Comparison of ENCODE assay signal across 8 cellular contexts in the genomic region with DNA sequence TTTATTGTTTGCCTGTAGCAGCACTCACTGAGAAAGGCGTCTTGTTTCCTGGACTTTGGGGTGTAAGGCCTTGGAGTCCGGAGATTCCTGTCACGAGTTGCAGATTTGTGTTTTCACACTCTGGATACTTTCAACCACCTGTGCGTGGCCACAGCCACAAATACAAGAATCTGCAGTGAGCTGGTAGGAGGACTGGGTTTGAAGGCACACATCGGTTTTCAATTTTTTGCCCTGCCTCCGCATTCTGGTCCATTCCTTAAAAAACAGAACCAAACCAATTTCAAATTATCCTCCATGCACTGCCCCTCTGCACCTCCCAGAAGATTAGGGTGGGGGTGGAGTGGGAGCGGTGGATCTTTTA. TPM values are rescaled to one million over a fixed set of nuclear protein-coding genes. Genes with fewer than 3 reads are reported as not detected.
DNase-seq lines count a peak whose midpoint lies in the region; ATAC-seq and TF ChIP-seq lines count a peak whose summit lies in the region.

No MANE protein-coding gene starts in this region.

- no peaks in the 10 kb centered on the region for H3K36me3 ChIP-seq in HUES64 (ENCODE audit: insufficient read depth, low read length)

- H3K36me3 Mint-ChIP-seq in activated T-helper 1 cell treated with anti-CD3 and anti-CD28 coated beads, Interleukin-12 subunit alpha, Interleukin-12 subunit beta, Interleukin-2, Interleukin-4 antibody, amounts not matched to agents 30 ng/mL and 10 ng/mL and 1 ng/mL, durations not matched to agents 14 hours and 24 hours and 36 hours (ENCODE audit: low read depth), result peaks cover 2% of the 10 kb centered on the region

- H3K27ac ChIP-seq in HUES64 (ENCODE audit: low read depth, low read length), result peak overlapping the region; percentile 83

- H3K27me3 Mint-ChIP-seq in activated T-helper 1 cell treated with anti-CD3 and anti-CD28 coated beads, Interleukin-12 subunit alpha, Interleukin-12 subunit beta, Interleukin-2, Interleukin-4 antibody, amounts not matched to agents 30 ng/mL and 10 ng/mL and 1 ng/mL, durations not matched to agents 14 hours and 24 hours and 36 hours (ENCODE audit: insufficient read depth), result peaks cover 2% of the 10 kb centered on the region

- 0 out of 2 replicates have a peak, but pooled peaks cover 3% of the 10 kb centered on the region for H3K9me3 ChIP-seq in HUES64 (ENCODE audit: insufficient read depth, low read depth, low read length)

- peaks cover 7% of the 10 kb centered on the region for H3K4me1 ChIP-seq in HUES64 (ENCODE audit: insufficient read depth, low read length)

- no peak for TF ChIP-seq CTCF in GM12865 (IDR thresholded peaks at IDR 0.05; ENCODE audit: insufficient read depth, low read depth, low read length, missing control alignments)

- H3K4me3 ChIP-seq in GM12865 (ENCODE audit: low read depth, low read length) (peak overlapping the region; percentile 98), HUES64 (ENCODE audit: low read length) (peak overlapping the region; percentile 79)

- no peaks in the 10 kb centered on the region for H3K9me3 Mint-ChIP-seq in activated T-helper 1 cell treated with anti-CD3 and anti-CD28 coated beads, Interleukin-12 subunit alpha, Interleukin-12 subunit beta, Interleukin-2, Interleukin-4 antibody, amounts not matched to agents 30 ng/mL and 10 ng/mL and 1 ng/mL, durations not matched to agents 14 hours and 24 hours and 36 hours

- ATAC-seq in left ventricle myocardium superior, result peak; percentile 25
- peak; percentile 32 for ATAC-seq in sciatic nerve

- WGBS in HUES64, result 6% methylated on average over 7 of the region's 7 CpGs

- DNase-seq in GM12865 (ENCODE audit: low read depth), result peak; percentile 36
- peak; percentile 1 for DNase-seq in activated T-helper 1 cell treated with anti-CD3 and anti-CD28 coated beads, Interleukin-12 subunit alpha, Interleukin-12 subunit beta, Interleukin-2, Interleukin-4 antibody, amounts not matched to agents 30 ng/mL and 10 ng/mL and 1 ng/mL, durations not matched to agents 14 hours and 24 hours and 36 hours (ENCODE audit: low spot score)
- no peak for DNase-seq in left ventricle myocardium superior
- DNase-seq in sciatic nerve (ENCODE audit: low spot score), result no peak
- no peak for DNase-seq in DMS153 (lab: John Stamatoyannopoulos, UW)
- DNase-seq in NCI-H2171 (lab: John Stamatoyannopoulos, UW), result no peak
- DNase-seq in DMS79 (lab: John Stamatoyannopoulos, UW), result no peak

- H3K4me3 Mint-ChIP-seq in activated T-helper 1 cell treated with anti-CD3 and anti-CD28 coated beads, Interleukin-12 subunit alpha, Interleukin-12 subunit beta, Interleukin-2, Interleukin-4 antibody, amounts not matched to agents 30 ng/mL and 10 ng/mL and 1 ng/mL, durations not matched to agents 14 hours and 24 hours and 36 hours, result peak overlapping the region; percentile 97

- intact Hi-C loops in activated T-helper 1 cell treated with anti-CD3 and anti-CD28 coated beads, Interleukin-12 subunit alpha, Interleukin-12 subunit beta, Interleukin-2, Interleukin-4 antibody, amounts not matched to agents 30 ng/mL and 10 ng/mL and 1 ng/mL, durations not matched to agents 14 hours and 24 hours and 36 hours (cut with micrococcal nuclease), result loop anchor here (5.0 kb wide), 1 partner anchor 1394 kb away; the partner anchor contains the start of gene BPGM
- intact Hi-C loops in left ventricle myocardium superior (cut with micrococcal nuclease), result no loop called here
- intact Hi-C loops in sciatic nerve (cut with DNase I), result no loop called here

- H3K4me1 Mint-ChIP-seq in activated T-helper 1 cell treated with anti-CD3 and anti-CD28 coated beads, Interleukin-12 subunit alpha, Interleukin-12 subunit beta, Interleukin-2, Interleukin-4 antibody, amounts not matched to agents 30 ng/mL and 10 ng/mL and 1 ng/mL, durations not matched to agents 14 hours and 24 hours and 36 hours (ENCODE audit: low read depth), result peaks cover 46% of the 10 kb centered on the region

- peak overlapping the region; percentile 87 for H3K9ac ChIP-seq in HUES64 (ENCODE audit: low read depth, low read length)

- H3K27me3 ChIP-seq in HUES64 (ENCODE audit: insufficient read depth, low read length), result no peaks in the 10 kb centered on the region

- H3K27ac Mint-ChIP-seq in activated T-helper 1 cell treated with anti-CD3 and anti-CD28 coated beads, Interleukin-12 subunit alpha, Interleukin-12 subunit beta, Interleukin-2, Interleukin-4 antibody, amounts not matched to agents 30 ng/mL and 10 ng/mL and 1 ng/mL, durations not matched to agents 14 hours and 24 hours and 36 hours, result peak overlapping the region; percentile 93

RNA-seq across cellular contexts. Expression of gene EXOC4, which starts 0.6 kb away (rescaled TPM):
- polyA plus RNA-seq in HUES64 (2013, experiment 1 of 2), result 34.8 TPM
- polyA plus RNA-seq in HUES64 (2013, experiment 2 of 2), result 39.7 TPM
- total RNA-seq in activated T-helper 1 cell treated with anti-CD3 and anti-CD28 coated beads, Interleukin-12 subunit alpha, Interleukin-12 subunit beta, Interleukin-2, Interleukin-4 antibody, amounts not matched to agents 30 ng/mL and 10 ng/mL and 1 ng/mL, durations not matched to agents 14 hours and 24 hours and 36 hours, result 51.6 and 58.6 TPM in 2 replicates
- total RNA-seq in left ventricle myocardium superior (38.4 TPM), sciatic nerve (109 TPM)

Comparison
In these comparisons a context has a peak if more than half of its experiments do, and no peak if none do; other contexts are left out.
1. DNase-seq: peak in GM12865 (single experiment) and activated T-helper 1 cell treated with anti-CD3 and anti-CD28 coated beads, Interleukin-12 subunit alpha, Interleukin-12 subunit beta, Interleukin-2, Interleukin-4 antibody, amounts not matched to agents 30 ng/mL and 10 ng/mL and 1 ng/mL, durations not matched to agents 14 hours and 24 hours and 36 hours (single experiment); none in left ventricle myocardium superior (single experiment), sciatic nerve (single experiment), DMS153 (single experiment), NCI-H2171 (single experiment) and DMS79 (single experiment).